In the genomic region with DNA sequence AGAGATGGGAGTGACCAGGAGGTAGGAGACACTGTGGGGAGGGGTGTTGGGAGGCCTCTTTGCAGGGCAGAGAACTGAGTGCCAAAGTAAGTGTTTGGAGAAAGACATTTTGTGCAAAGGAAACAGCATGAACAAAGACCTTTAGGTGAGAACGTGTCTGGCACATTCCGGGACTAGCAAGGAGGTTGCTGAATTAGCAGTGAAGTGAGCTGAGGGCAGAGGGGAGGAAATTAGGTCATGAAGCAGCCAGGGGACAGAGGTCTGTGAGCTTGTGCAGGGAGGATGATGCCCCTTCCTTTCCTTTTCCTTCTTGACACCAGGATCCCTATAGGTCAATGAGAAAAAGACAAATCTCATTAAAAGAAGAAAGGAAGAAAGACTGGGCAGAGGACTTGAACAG, we compare ENCODE assay signal across 16 cellular contexts. TPM values are rescaled to one million over a fixed set of nuclear protein-coding genes. Genes with fewer than 3 reads are reported as not detected.
A peak's percentile ranks its signal among the peaks of the same experiment; 100 is the strongest.
DNase-seq lines count a peak whose midpoint lies in the region; ATAC-seq and TF ChIP-seq lines count a peak whose summit lies in the region.
"Had no signal": no experiment of that assay in that cellular context is flagged by ENCODE, and none has a peak within 500 bp of the region (broad histone marks: within the 10 kb centered on the region; RNA-seq: fewer than 3 reads in every experiment).

No MANE protein-coding gene starts in this region.

- no peaks in the 10 kb centered on the region for H3K36me3 ChIP-seq in IMR-90 (ENCODE audit: control insufficient read depth, insufficient read depth, low read length)
- H3K36me3 ChIP-seq in ascending aorta = no peaks in the 10 kb centered on the region
- H3K36me3 ChIP-seq: BE2C, Peyer's patch had no signal

- H3K79me1 ChIP-seq in IMR-90 (ENCODE audit: low read depth in 1 of 2, low read length in 2 of 2) = no peaks in the 10 kb centered on the region

- no peak overlapping the region for H2AFZ ChIP-seq in IMR-90 (replicated peaks; ENCODE audit: low read length, poor library complexity)

- H2BK20ac ChIP-seq in IMR-90 (ENCODE audit: low read depth, low read length) = no peak overlapping the region

- no peak overlapping the region for H2BK15ac ChIP-seq in IMR-90 (ENCODE audit: low read depth, low read length)

- no peak overlapping the region for H3K4ac ChIP-seq in IMR-90 (ENCODE audit: low read depth, low read length)

- H3K9me3 ChIP-seq in IMR-90 (ENCODE audit: control insufficient read depth, insufficient read depth, low read length) = no peaks in the 10 kb centered on the region
- no peaks in the 10 kb centered on the region for H3K9me3 ChIP-seq in ascending aorta
- H3K9me3 ChIP-seq: BE2C, Peyer's patch had no signal

- no peak overlapping the region for H2BK5ac ChIP-seq in IMR-90 (ENCODE audit: low read depth, low read length, poor library complexity, severe bottlenecking)

- intact Hi-C loops in IMR-90 (cut with micrococcal nuclease) = no loop called here
- intact Hi-C loops in ascending aorta (cut with DNase I) = no loop called here

- H3K4me2 ChIP-seq in IMR-90 (ENCODE audit: low read depth, low read length) = no peak overlapping the region

- H3K4me1 ChIP-seq in IMR-90 (ENCODE audit: control insufficient read depth, insufficient read depth, low read length) (peaks cover 3% of the 10 kb centered on the region; the same call in 1 of the 2 replicates), ascending aorta (no peaks in the 10 kb centered on the region)
- H3K4me1 ChIP-seq: BE2C, Peyer's patch had no signal

- no peak for TF ChIP-seq POLR2A in IMR-90 (IDR thresholded peaks at IDR 0.05; ENCODE audit: low read depth, low read length)

- peaks cover 20% of the 10 kb centered on the region for H3K4me1 Mint-ChIP-seq in central memory CD8-positive, alpha-beta T cell
- peaks cover 17% of the 10 kb centered on the region for H3K4me1 Mint-ChIP-seq in neural crest cell

- H3K9me1 ChIP-seq in IMR-90 (ENCODE audit: insufficient read depth, low read length) = peaks cover 4% of the 10 kb centered on the region

- H2BK120ac ChIP-seq in IMR-90 (ENCODE audit: low read depth, low read length) = no peak overlapping the region

- no peak for TF ChIP-seq RAD21 in IMR-90 (IDR thresholded peaks at IDR 0.05; ENCODE audit: low read length)

- H3K9me3 Mint-ChIP-seq in central memory CD8-positive, alpha-beta T cell = no peaks in the 10 kb centered on the region
- peaks cover 2% of the 10 kb centered on the region for H3K9me3 Mint-ChIP-seq in neural crest cell
- H3K9me3 Mint-ChIP-seq: CD4-positive, alpha-beta memory T cell had no signal

- TF ChIP-seq CTCF in IMR-90 (conservative IDR thresholded peaks at IDR 0.05; ENCODE audit: low read depth, low read length) (no peak), neural crest cell (conservative IDR thresholded peaks at IDR 0.05) (no peak), ascending aorta (IDR thresholded peaks at IDR 0.05) (no peak)

- H3K27ac ChIP-seq in IMR-90 (ENCODE audit: insufficient read depth, low read length) = no peak overlapping the region
- no peak overlapping the region for H3K27ac ChIP-seq in ascending aorta
- H3K27ac ChIP-seq: Peyer's patch had no signal

- H4K91ac ChIP-seq in IMR-90 (ENCODE audit: insufficient read depth, low read depth, low read length) = no peak overlapping the region

- no TSS peak for BruUV-seq in IMR-90 (replicated peaks; lab: Mats Ljungman, UMichigan)

- H3K56ac ChIP-seq in IMR-90 (ENCODE audit: extremely low read depth, insufficient read depth, low read length) = no peak overlapping the region

- H3K27me3 ChIP-seq in IMR-90 (ENCODE audit: control insufficient read depth, insufficient read depth, low read length) (no peaks in the 10 kb centered on the region; the same call in 1 of the 2 replicates), ascending aorta (no peaks in the 10 kb centered on the region)
- H3K27me3 ChIP-seq: BE2C, Peyer's patch had no signal

- no CpG with 5 or more reads among the region's 2 CpGs for WGBS in IMR-90 (ENCODE audit: extremely low coverage in 2 of 2, insufficient read length in 1 of 2), 2 experiments

- 0 out of 2 replicates have a peak overlapping the region, but pooled peaks have one; percentile 8 for H2AK5ac ChIP-seq in IMR-90 (ENCODE audit: low read depth, low read length)

- peak overlapping the region; percentile 86 for H3K27ac Mint-ChIP-seq in central memory CD8-positive, alpha-beta T cell (ENCODE audit: low read depth)
- H3K27ac Mint-ChIP-seq in neural crest cell (ENCODE audit: unreplicated experiment) = peak overlapping the region; percentile 13
- H3K27ac Mint-ChIP-seq: CD4-positive, alpha-beta memory T cell had no signal

- H4K8ac ChIP-seq in IMR-90 (ENCODE audit: low read depth in 2 of 2, low read length in 2 of 2) = no peak overlapping the region

- H4K5ac ChIP-seq in IMR-90 (ENCODE audit: low read depth, low read length) = no peak overlapping the region

- H3K4me3 ChIP-seq in IMR-90 (ENCODE audit: insufficient read depth, low read depth, low read length) (no peak overlapping the region), ascending aorta (no peak overlapping the region)
- H3K4me3 ChIP-seq: Peyer's patch had no signal

- peak overlapping the region; percentile 21 for H3K4me3 Mint-ChIP-seq in central memory CD8-positive, alpha-beta T cell
- H3K4me3 Mint-ChIP-seq in neural crest cell = no peak overlapping the region

- in situ Hi-C loops in IMR-90 (cut with MboI; ENCODE audit: low sequenced_read_pairs) = no loop called here

- H3K27me3 Mint-ChIP-seq in central memory CD8-positive, alpha-beta T cell = no peaks in the 10 kb centered on the region
- H3K27me3 Mint-ChIP-seq in neural crest cell (ENCODE audit: low read depth) = no peaks in the 10 kb centered on the region

- no peak overlapping the region for H2AK9ac ChIP-seq in IMR-90 (replicated peaks; ENCODE audit: low read depth, low read length, poor library complexity)

- dilution Hi-C loops in IMR-90 (cut with HindIII; ENCODE audit: low sequenced_read_pairs, unreplicated experiment) = no loop called here

- 0 out of 2 replicates have a peak overlapping the region, but pooled peaks have one; percentile 56 for H3K14ac ChIP-seq in IMR-90 (replicated peaks; ENCODE audit: low read depth, low read length)

- H3K9ac ChIP-seq in IMR-90 (ENCODE audit: low read depth, low read length) = no peak overlapping the region

- ATAC-seq in IMR-90 (ENCODE audit: low read depth) = no peak
- ATAC-seq in central memory CD8-positive, alpha-beta T cell (replicated peaks; ENCODE audit: extremely low read depth, poor library complexity, severe bottlenecking) = peak; percentile 96
- peak; percentile 83 for ATAC-seq in left lobe of liver

- H3K18ac ChIP-seq in IMR-90 (ENCODE audit: low read depth, low read length) = no peak overlapping the region

- CTCF ChIA-PET in IMR-90 (lab: Yijun Ruan, JAX) = no interaction called here

- DNase-seq in IMR-90 = no peak
- DNase-seq in central memory CD8-positive, alpha-beta T cell (ENCODE audit: low spot score in 2 of 2) = peak in 1 of 2 donors; percentile 39
- no peak for DNase-seq in left lobe of liver (ENCODE audit: low spot score)
- DNase-seq in neural crest cell (ENCODE audit: low read depth, low spot score) = no peak
- DNase-seq in ascending aorta (ENCODE audit: low spot score in 2 of 2) = no peak
- no peak for DNase-seq in AG20443 (ENCODE audit: low spot score)
- no peak for DNase-seq in cerebellum (ENCODE audit: low spot score)
- no peak for DNase-seq in NCI-H446 treated with DMSO at 0.1 percent for 48 hours (lab: John Stamatoyannopoulos, UW)
- DNase-seq: ACHN; BE2C; CD4-positive, alpha-beta memory T cell; NCI-H187 treated with DMSO at 0.1 percent for 48 hours; NCI-H2171 treated with DMSO at 0.1 percent for 48 hours; NCI-H524; Peyer's patch; Right ventricle myocardium superior had no signal

- H3K23ac ChIP-seq in IMR-90 (ENCODE audit: low read depth, low read length) = no peak overlapping the region

- POLR2A ChIA-PET in IMR-90 (lab: Charles Lee; ENCODE audit: unreplicated experiment) = no interaction called here

- H3K36me3 Mint-ChIP-seq in central memory CD8-positive, alpha-beta T cell (ENCODE audit: insufficient read depth) = no peaks in the 10 kb centered on the region
- H3K36me3 Mint-ChIP-seq in neural crest cell (ENCODE audit: low read depth) = no peaks in the 10 kb centered on the region
- H3K36me3 Mint-ChIP-seq: CD4-positive, alpha-beta memory T cell had no signal

- no peaks in the 10 kb centered on the region for H4K20me1 ChIP-seq in IMR-90 (ENCODE audit: insufficient read depth, low read length)

TF ChIP-seq in IMR-90, 13 proteins besides CTCF, POLR2A, EP300 and RAD21 (continues in another document):
- TF ChIP-seq RCOR1 (IDR thresholded peaks at IDR 0.05; ENCODE audit: insufficient replicate concordance, low read length) = no peak
- no peak for TF ChIP-seq SMC3 (IDR thresholded peaks at IDR 0.05; ENCODE audit: low read depth, low read length)
- no peak for TF ChIP-seq USF2 (IDR thresholded peaks at IDR 0.05; ENCODE audit: low read depth, low read length)
- no peak for TF ChIP-seq RFX5 (IDR thresholded peaks at IDR 0.05; ENCODE audit: low read depth, low read length)
- no peak for TF ChIP-seq CEBPB (IDR thresholded peaks at IDR 0.05; ENCODE audit: low read depth, low read length)
- TF ChIP-seq MAFK (IDR thresholded peaks at IDR 0.05; ENCODE audit: low read depth, low read length) = no peak
- no peak for TF ChIP-seq FOS (IDR thresholded peaks at IDR 0.05; ENCODE audit: low read depth, low read length)
- TF ChIP-seq NFE2L2 (IDR thresholded peaks at IDR 0.05; ENCODE audit: low read depth, low read length) = no peak

RNA-seq across cellular contexts. Expression of gene AHCY, which starts 21.4 kb away (rescaled TPM):
- total RNA-seq in IMR-90 (2012; rRNA removed) (194 and 210 TPM in 2 replicates), left lobe of liver (115 TPM), neural crest cell (358 TPM in 2 replicates), ascending aorta (93.8 TPM), cerebellum (35.2 TPM)
- polyA plus RNA-seq in IMR-90 (2012; rRNA removed) = 135 and 138 TPM in 2 replicates
- 116 and 153 TPM in 2 replicates for polyA plus RNA-seq in IMR-90 (2012; cell fraction: cytosol; rRNA removed)
- 77.9 and 122 TPM in 2 replicates for polyA plus RNA-seq in IMR-90 (2012; cell fraction: nucleus; rRNA removed; ENCODE audit: low replicate concordance)

RNA-seq across cellular contexts. Expression of gene ITCH, which starts 38.5 kb away (rescaled TPM):
- total RNA-seq in IMR-90 (2012; rRNA removed) (94.6 and 103 TPM in 2 replicates), left lobe of liver (45.6 TPM), neural crest cell (68.6 and 69.3 TPM in 2 replicates), ascending aorta (42.8 TPM), cerebellum (59.1 TPM)
- polyA plus RNA-seq in IMR-90 (2012; rRNA removed) = 8.8 and 12.7 TPM in 2 replicates
- 5.0 and 7.6 TPM in 2 replicates for polyA plus RNA-seq in IMR-90 (2012; cell fraction: cytosol; rRNA removed)
- 5.1 and 11.9 TPM in 2 replicates for polyA plus RNA-seq in IMR-90 (2012; cell fraction: nucleus; rRNA removed; ENCODE audit: low replicate concordance)
